ENCODE assay signal across 24 cellular contexts in the genomic region with DNA sequence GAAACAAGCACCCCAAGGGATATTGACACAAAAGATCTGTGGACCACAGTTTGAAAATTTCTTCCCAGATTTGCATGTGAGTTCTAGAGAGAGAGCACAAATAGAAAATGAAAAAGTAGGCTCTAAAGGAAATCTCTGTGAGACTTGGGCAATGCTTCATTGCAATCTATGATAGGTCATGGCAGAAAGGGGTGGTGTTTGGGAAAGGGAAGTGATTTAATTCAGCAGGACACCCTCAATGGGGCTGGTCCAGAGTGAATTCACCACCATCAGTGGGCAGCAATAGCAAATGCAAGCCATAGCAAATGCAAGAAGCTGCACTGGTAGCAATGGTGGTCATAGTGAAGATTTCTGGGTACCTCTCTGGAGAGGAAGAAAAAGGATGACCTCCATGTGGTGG. TPM values are rescaled to one million over a fixed set of nuclear protein-coding genes. Genes with fewer than 3 reads are reported as not detected.
DNase-seq lines count a peak whose midpoint lies in the region; ATAC-seq, FAIRE-seq and TF ChIP-seq lines count a peak whose summit lies in the region.
"Had no signal": no experiment of that assay in that cellular context is flagged by ENCODE, and none has a peak within 500 bp of the region (broad histone marks: within the 10 kb centered on the region; RNA-seq: fewer than 3 reads in every experiment).

No MANE protein-coding gene starts in this region.

- no peaks in the 10 kb centered on the region for H3K79me1 ChIP-seq in H9 (ENCODE audit: insufficient read depth, low read depth, low read length, poor library complexity, severe bottlenecking)

- H3K4me3 Mint-ChIP-seq in astrocyte (ENCODE audit: unreplicated experiment) (no peak overlapping the region), H9 (no peak overlapping the region)

- H3K9ac ChIP-seq in astrocyte (ENCODE audit: low read length) (no peak overlapping the region), mucosa of rectum (ENCODE audit: low read depth in 1 of 2, low read length in 2 of 2) (no peak overlapping the region), H9 (ENCODE audit: extremely low read depth, insufficient read length, low read length) (no peak overlapping the region)

- ATAC-seq in heart left ventricle (no peak), Right ventricle myocardium inferior (no peak), HG02798 (IDR thresholded peaks at IDR 0.05; ENCODE audit: poor library complexity, unreplicated experiment) (no peak)

- no peak overlapping the region for H2BK20ac ChIP-seq in H9 (ENCODE audit: low read depth, low read length, poor library complexity, severe bottlenecking)

- H2BK5ac ChIP-seq in H9 (ENCODE audit: insufficient read length, low read length), result no peak overlapping the region

- H3K23ac ChIP-seq in H9 (ENCODE audit: insufficient read length, low read depth, low read length), result no peak overlapping the region

- H3K27me3 ChIP-seq in heart left ventricle (no peaks in the 10 kb centered on the region), astrocyte (ENCODE audit: insufficient read depth, low read length) (no peaks in the 10 kb centered on the region), mucosa of rectum (ENCODE audit: control insufficient read depth in 2 of 2, insufficient read depth in 2 of 2, low read length in 2 of 2) (no peaks in the 10 kb centered on the region), vagina (no peaks in the 10 kb centered on the region), H9 (ENCODE audit: insufficient read depth, low read length) (no peaks in the 10 kb centered on the region)
- H3K27me3 ChIP-seq: brain microvascular endothelial cell, gastrocnemius medialis, pancreas had no signal

- H3K4me1 ChIP-seq in heart left ventricle (peaks cover 0 to 67% (median 22%) of the 10 kb centered on the region in 12 donors), astrocyte (ENCODE audit: insufficient read depth, low read length) (peaks cover 15% of the 10 kb centered on the region), mucosa of rectum (ENCODE audit: control insufficient read depth in 2 of 2, insufficient read depth in 2 of 2, low read length in 2 of 2) (peaks cover 3 to 10% of the 10 kb centered on the region in 2 donors), vagina (peaks cover 26% of the 10 kb centered on the region), H9 (ENCODE audit: insufficient read depth, low read length) (peaks cover 6% of the 10 kb centered on the region; the same call in 1 of the 2 replicates)

- H3K14ac ChIP-seq in H9 (ENCODE audit: insufficient read depth, low read length), result no peak overlapping the region

- H3K9me3 ChIP-seq in heart left ventricle (no peaks in the 10 kb centered on the region), astrocyte (ENCODE audit: insufficient read depth, low read depth, low read length) (no peaks in the 10 kb centered on the region), mucosa of rectum (ENCODE audit: control insufficient read depth in 2 of 2, low read length in 2 of 2) (no peaks in the 10 kb centered on the region), vagina (no peaks in the 10 kb centered on the region), H9 (ENCODE audit: control insufficient read depth, low read depth, low read length) (no peaks in the 10 kb centered on the region)
- H3K9me3 ChIP-seq: gastrocnemius medialis, pancreas had no signal

- no peak overlapping the region for H4K8ac ChIP-seq in H9 (replicated peaks; ENCODE audit: insufficient read length, low read depth, low read length)

- H3T11ph ChIP-seq in H9 (ENCODE audit: low read length), result no peak overlapping the region

- H3K36me3 ChIP-seq in heart left ventricle (no peaks in the 10 kb centered on the region), astrocyte (ENCODE audit: insufficient read depth, low read length) (no peaks in the 10 kb centered on the region), mucosa of rectum (ENCODE audit: control insufficient read depth in 2 of 2, insufficient read depth in 2 of 2, low read length in 2 of 2) (no peaks in the 10 kb centered on the region), vagina (no peaks in the 10 kb centered on the region)
- H3K36me3 ChIP-seq: brain microvascular endothelial cell, gastrocnemius medialis, pancreas had no signal

- H2AK5ac ChIP-seq in H9 (ENCODE audit: insufficient read length, low read length), result no peak overlapping the region

- no peak overlapping the region for H3K56ac ChIP-seq in H9 (ENCODE audit: insufficient read length, low read depth, low read length)

- no peaks in the 10 kb centered on the region for H3K36me3 Mint-ChIP-seq in astrocyte (ENCODE audit: low read depth, unreplicated experiment)
- H3K36me3 Mint-ChIP-seq in H9 (ENCODE audit: insufficient read depth in 1 of 3, low read depth in 3 of 3), result no peaks in the 10 kb centered on the region; a peak in 1 of 7 replicates

- no peak overlapping the region for H2BK15ac ChIP-seq in H9 (ENCODE audit: low read depth, low read length)

- no peak overlapping the region for H3K18ac ChIP-seq in H9 (ENCODE audit: insufficient read length, low read depth, low read length)

- H3K9me3 Mint-ChIP-seq in astrocyte (ENCODE audit: unreplicated experiment), result no peaks in the 10 kb centered on the region
- H3K9me3 Mint-ChIP-seq in H9, result no peaks in the 10 kb centered on the region

- DNase-seq in heart left ventricle (no peak), Right ventricle myocardium inferior (ENCODE audit: missing footprints) (no peak), astrocyte (ENCODE audit: low read depth) (no peak), vagina (ENCODE audit: extremely low spot score in 2 of 2) (no peak), NCI-H226 (no peak), H9 (no peak)
- DNase-seq: activated CD4-positive, alpha-beta T cell treated with anti-CD3 and anti-CD28 coated beads for 1 hour; activated naive CD4-positive, alpha-beta T cell treated with Interleukin-2 at 50 U/mL for 16 hours; COR-L47; effector CD8-positive, alpha-beta T cell; midbrain; NCI-H187 treated with DMSO at 0.1 percent for 48 hours; NCI-H524 treated with DMSO at 0.1 percent for 48 hours; pancreas; stimulated activated CD4-positive, alpha-beta T cell treated with anti-CD3 and anti-CD28 coated beads, Interleukin-15, amount 100 ng/mL, for 24 hours; T-helper 2 cell had no signal

- H3K27ac Mint-ChIP-seq in astrocyte (ENCODE audit: unreplicated experiment) (no peak overlapping the region), H9 (no peak overlapping the region)

- H3K27ac ChIP-seq in heart left ventricle, result peak overlapping the region in 8 of 12 donors; percentile 38 to 66 (median 50)
- no peak overlapping the region for H3K27ac ChIP-seq in astrocyte (ENCODE audit: low read depth, low read length)
- peak overlapping the region; percentile 19 to 54 for H3K27ac ChIP-seq in mucosa of rectum (ENCODE audit: low read depth in 2 of 2, low read length in 2 of 2)
- H3K27ac ChIP-seq in vagina, result peak overlapping the region; percentile 62
- no peak overlapping the region for H3K27ac ChIP-seq in H9 (ENCODE audit: insufficient read length, low read depth, low read length)
- H3K27ac ChIP-seq: brain microvascular endothelial cell, pancreas had no signal

- no peak for FAIRE-seq in astrocyte (lab: Jason Lieb, UNC)
- FAIRE-seq: GM12892, pancreas had no signal

- TF ChIP-seq CTCF in heart left ventricle (IDR thresholded peaks at IDR 0.05), result no peak
- no peak for TF ChIP-seq CTCF in astrocyte (IDR thresholded peaks at IDR 0.05; ENCODE audit: insufficient read depth, low read depth, low read length)
- TF ChIP-seq CTCF in vagina (IDR thresholded peaks at IDR 0.05), result no peak
- TF ChIP-seq CTCF in H9 (conservative IDR thresholded peaks at IDR 0.05), result no peak

- no peak overlapping the region for H3K4me3 ChIP-seq in heart left ventricle
- H3K4me3 ChIP-seq in astrocyte (ENCODE audit: insufficient read depth, low read depth, low read length), result no peak overlapping the region
- H3K4me3 ChIP-seq in mucosa of rectum (ENCODE audit: low read length in 2 of 2), result no peak overlapping the region
- no peak overlapping the region for H3K4me3 ChIP-seq in vagina
- H3K4me3 ChIP-seq: gastrocnemius medialis, pancreas had no signal

- H4K91ac ChIP-seq in H9 (ENCODE audit: insufficient read length, low read depth, low read length), result no peak overlapping the region

- H3K27me3 Mint-ChIP-seq in astrocyte (ENCODE audit: low read depth, unreplicated experiment) (peaks cover 2% of the 10 kb centered on the region), H9 (ENCODE audit: low read depth) (no peaks in the 10 kb centered on the region; the same call in 1 of the 2 replicates)

- H3K4me2 ChIP-seq in astrocyte (ENCODE audit: low read length) (peak overlapping the region; percentile 58), H9 (ENCODE audit: insufficient read depth, insufficient read length, low read length) (no peak overlapping the region)

- intact Hi-C loops in heart left ventricle (cut with DNase I), result loop anchor here in 5 of 10 donors (5.0 to 10.0 kb wide), 4 partner anchors 100 to 183 kb away; partner anchors contain the start of gene IL6ST (in 3 of the 5)
- intact Hi-C loops in Right ventricle myocardium inferior (cut with DNase I), result loop anchor here (10.0 kb wide), 1 partner anchor 180 kb away; the partner anchor contains the start of gene IL6ST
- intact Hi-C loops in vagina (cut with DNase I), result no loop called here

- no peak overlapping the region for H4K5ac ChIP-seq in H9 (ENCODE audit: insufficient read length, low read depth, low read length)

- no peak overlapping the region for H3K4ac ChIP-seq in H9 (ENCODE audit: low read depth, low read length)

- TF ChIP-seq POLR2A in heart left ventricle (IDR thresholded peaks at IDR 0.05) (no peak), vagina (IDR thresholded peaks at IDR 0.05) (no peak)

- no peak overlapping the region for H2BK120ac ChIP-seq in H9 (ENCODE audit: low read depth, low read length, poor library complexity, severe bottlenecking)

- H3K4me1 Mint-ChIP-seq in astrocyte (ENCODE audit: low read depth, unreplicated experiment) (peaks cover 10% of the 10 kb centered on the region), H9 (peaks cover 18 to 22% of the 10 kb centered on the region in 2 experiments)

- H3K79me2 ChIP-seq in astrocyte (ENCODE audit: insufficient read depth, low read length) (no peaks in the 10 kb centered on the region), H9 (ENCODE audit: insufficient read depth, low read length) (no peaks in the 10 kb centered on the region)

- no peak overlapping the region for H2BK12ac ChIP-seq in H9 (ENCODE audit: insufficient read length, low read depth, low read length)

- H2AFZ ChIP-seq in astrocyte (ENCODE audit: low read depth, low read length), result peak overlapping the region; percentile 31
- H2AFZ ChIP-seq in H9 (ENCODE audit: low read length), result no peak overlapping the region

- H4K20me1 ChIP-seq in astrocyte (ENCODE audit: insufficient read depth, low read length) (no peaks in the 10 kb centered on the region), H9 (ENCODE audit: control insufficient read depth, insufficient read depth, insufficient read length) (no peaks in the 10 kb centered on the region)

- no peaks in the 10 kb centered on the region for H3K23me2 ChIP-seq in H9 (ENCODE audit: insufficient read length, low read depth, low read length, poor library complexity, severe bottlenecking)

RNA-seq across cellular contexts. Expression of gene ANKRD55, which starts 58.1 kb away (rescaled TPM):
- total RNA-seq in heart left ventricle, result under 1 TPM in 2 of 9 donors, not detected in 7; 0.11 to 0.15 TPM
- polyA plus RNA-seq in heart left ventricle, result not detected
- not detected for total RNA-seq in Right ventricle myocardium inferior
- total RNA-seq in astrocyte, result not detected in 2 replicates
- total RNA-seq in vagina, result 0.74 TPM
- not detected in 2 replicates for total RNA-seq in H9 (2021)
- total RNA-seq: G401, gastrocnemius medialis, LHCN-M2, subcutaneous adipose tissue had no signal
- polyA plus RNA-seq: pancreas had no signal

Comparison
In these comparisons a context has a peak if more than half of its experiments do, and no peak if none do; other contexts are left out.
1. H3K27ac ChIP-seq: peak in heart left ventricle (8 of 12), mucosa of rectum (2 of 2) and vagina (single experiment); none in astrocyte (single experiment) and H9 (single experiment).